ENCODE assay signal across 8 cellular contexts in the genomic region with DNA sequence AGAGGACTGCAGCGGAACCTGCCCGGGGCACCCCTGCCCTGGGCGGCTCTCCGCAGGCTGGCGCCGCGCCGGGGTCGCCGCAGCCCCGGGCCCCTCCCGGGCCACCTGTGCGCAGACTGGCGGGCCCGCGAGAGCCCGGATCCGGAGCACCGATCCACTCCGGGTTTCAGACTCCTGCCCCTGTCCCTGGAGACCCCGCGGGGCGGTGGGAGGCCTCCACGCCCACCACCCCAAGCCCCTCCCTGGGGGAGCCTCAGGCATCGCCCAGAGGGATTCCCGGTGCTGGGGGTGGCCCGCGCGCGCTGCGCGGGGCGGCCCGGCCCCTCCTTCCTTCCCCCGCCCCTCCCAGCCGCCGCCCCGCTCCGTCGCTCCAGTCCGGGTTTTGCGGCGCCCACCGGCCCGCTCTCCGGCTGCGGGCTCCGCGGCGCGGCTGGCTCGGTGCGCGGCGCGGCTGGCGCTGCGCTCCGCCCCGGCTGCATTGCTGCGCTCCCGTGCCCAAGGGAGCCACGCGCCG. TPM values are rescaled to one million over a fixed set of nuclear protein-coding genes. Genes with fewer than 3 reads are reported as not detected.
DNase-seq lines count a peak whose midpoint lies in the region; ATAC-seq and TF ChIP-seq lines count a peak whose summit lies in the region.

Gene UNC5A (plus strand): TSS at position 476 of the 514 bp plus-strand sequence. CDS start 192 bp downstream, outside the sequence.

- H3K4me3 ChIP-seq in AG09309 (ENCODE audit: control insufficient read depth, low read depth, low read length): peak within 1 kb of the TSS; percentile 10
- H3K4me3 ChIP-seq in HEK293 (ENCODE audit: low read depth, low read length): peak within 1 kb of the TSS; percentile 40
- H3K4me3 ChIP-seq in SJSA1: peak within 1 kb of the TSS; percentile 8
- peak within 1 kb of the TSS; percentile 57 for H3K4me3 ChIP-seq in iPS-18c (ENCODE audit: insufficient read depth, low read depth, low read length)

- TF ChIP-seq CTCF in AG09309 (IDR thresholded peaks at IDR 0.05; ENCODE audit: control insufficient read depth, insufficient read depth, low read depth, low read length, missing control alignments) (no peak), HEK293 (tag by site-specific recombination; IDR thresholded peaks at IDR 0.05) (no peak)

- H3K9me3 ChIP-seq in HEK293 (ENCODE audit: control insufficient read depth, insufficient read depth, low read depth, low read length) (no peaks in the 10 kb centered on the region), SJSA1 (replicated peaks) (peaks cover 7% of the 10 kb centered on the region), iPS-18c (ENCODE audit: control insufficient read depth, insufficient read depth, low read length) (no peaks in the 10 kb centered on the region)

- H3K4me1 Mint-ChIP-seq in activated naive CD8-positive, alpha-beta T cell treated with anti-CD3 and anti-CD28 coated beads, Interleukin-2, amount 50 U/mL, for 24 hours: peaks cover 12% of the 10 kb centered on the region

- no peak for ATAC-seq in activated naive CD8-positive, alpha-beta T cell treated with anti-CD3 and anti-CD28 coated beads, Interleukin-2, amount 50 U/mL, for 24 hours
- no peak for ATAC-seq in GM18505 (IDR thresholded peaks at IDR 0.05; ENCODE audit: unreplicated experiment)

- H3K36me3 ChIP-seq in HEK293 (ENCODE audit: control insufficient read depth in 2 of 2, insufficient read depth in 1 of 2, low read length in 2 of 2) (no peaks in the 10 kb centered on the region), SJSA1 (no peaks in the 10 kb centered on the region; the same call in 1 of the 2 replicates)

- no peaks in the 10 kb centered on the region for H3K9me3 Mint-ChIP-seq in activated naive CD8-positive, alpha-beta T cell treated with anti-CD3 and anti-CD28 coated beads, Interleukin-2, amount 50 U/mL, for 24 hours

- peaks cover 70% of the 10 kb centered on the region for H3K27me3 Mint-ChIP-seq in activated naive CD8-positive, alpha-beta T cell treated with anti-CD3 and anti-CD28 coated beads, Interleukin-2, amount 50 U/mL, for 24 hours

- H3K27ac ChIP-seq in HEK293 (ENCODE audit: extremely low read depth, low read depth, low read length) (no peak within 1 kb of the TSS; the same call in 1 of the 2 replicates), SJSA1 (no peak within 1 kb of the TSS)

- no peaks in the 10 kb centered on the region for H3K36me3 Mint-ChIP-seq in activated naive CD8-positive, alpha-beta T cell treated with anti-CD3 and anti-CD28 coated beads, Interleukin-2, amount 50 U/mL, for 24 hours (ENCODE audit: low read depth)

- H3K27ac Mint-ChIP-seq in activated naive CD8-positive, alpha-beta T cell treated with anti-CD3 and anti-CD28 coated beads, Interleukin-2, amount 50 U/mL, for 24 hours: no peak within 1 kb of the TSS

- no peak for TF ChIP-seq POLR2A in GM18505 (IDR thresholded peaks at IDR 0.05; ENCODE audit: borderline replicate concordance, extremely low read depth, insufficient read depth, insufficient read length)

- POLR2A ChIA-PET in HEK293 (lab: Yijun Ruan, JAX): interaction anchor here (1.0 kb wide), 1 partner anchor 149 kb away, joined by 3 read pairs; no protein-coding TSS in a partner anchor

- H3K27me3 ChIP-seq in SJSA1 (replicated peaks): peaks cover 80% of the 10 kb centered on the region

- no peak for DNase-seq in AG09309 (ENCODE audit: low read depth)
- peak in 1 of 2 experiments; percentile 53 for DNase-seq in SJSA1 (ENCODE audit: low read depth in 1 of 2, low spot score in 2 of 2)
- DNase-seq in activated naive CD8-positive, alpha-beta T cell treated with anti-CD3 and anti-CD28 coated beads, Interleukin-2, amount 50 U/mL, for 24 hours: peak; percentile 75
- peak; percentile 55 to 60 for DNase-seq in stimulated activated CD4-positive, alpha-beta T cell treated with anti-CD3 and anti-CD28 coated beads, Interleukin-2, amount 100 ng/mL, for 48 hours
- no peak for DNase-seq in medulla oblongata (ENCODE audit: extremely low spot score)

- CTCF ChIA-PET in HEK293 (lab: Yijun Ruan, JAX): interaction anchor here (0.6 kb wide), 1 partner anchor 108 kb away, joined by 5 read pairs; no protein-coding TSS in a partner anchor

- H3K4me1 ChIP-seq in HEK293 (ENCODE audit: control insufficient read depth, insufficient read depth, low read length) (no peaks in the 10 kb centered on the region), SJSA1 (replicated peaks) (peaks cover 21% of the 10 kb centered on the region)

- peak within 1 kb of the TSS; percentile 70 for H3K4me3 Mint-ChIP-seq in activated naive CD8-positive, alpha-beta T cell treated with anti-CD3 and anti-CD28 coated beads, Interleukin-2, amount 50 U/mL, for 24 hours

TF ChIP-seq in HEK293, 187 proteins besides CTCF, POLR2A, EP300 and RAD21 (continues in another document):
- peak; percentile 49; the same call in 1 of the 2 replicates for TF ChIP-seq SCRT2 (tag by site-specific recombination; IDR thresholded peaks at IDR 0.05)
- TF ChIP-seq, protein P1, sequence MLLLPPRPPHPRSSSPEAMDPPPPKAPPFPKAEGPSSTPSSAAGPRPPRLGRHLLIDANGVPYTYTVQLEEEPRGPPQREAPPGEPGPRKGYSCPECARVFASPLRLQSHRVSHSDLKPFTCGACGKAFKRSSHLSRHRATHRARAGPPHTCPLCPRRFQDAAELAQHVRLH (tag by site-specific recombination; IDR thresholded peaks at IDR 0.05): no peak
- peak; percentile 82 for TF ChIP-seq SP3 (tag by site-specific recombination; IDR thresholded peaks at IDR 0.05)
- peak; percentile 80 for TF ChIP-seq KLF8 (tag by site-specific recombination; IDR thresholded peaks at IDR 0.05)
- TF ChIP-seq, protein P2, sequence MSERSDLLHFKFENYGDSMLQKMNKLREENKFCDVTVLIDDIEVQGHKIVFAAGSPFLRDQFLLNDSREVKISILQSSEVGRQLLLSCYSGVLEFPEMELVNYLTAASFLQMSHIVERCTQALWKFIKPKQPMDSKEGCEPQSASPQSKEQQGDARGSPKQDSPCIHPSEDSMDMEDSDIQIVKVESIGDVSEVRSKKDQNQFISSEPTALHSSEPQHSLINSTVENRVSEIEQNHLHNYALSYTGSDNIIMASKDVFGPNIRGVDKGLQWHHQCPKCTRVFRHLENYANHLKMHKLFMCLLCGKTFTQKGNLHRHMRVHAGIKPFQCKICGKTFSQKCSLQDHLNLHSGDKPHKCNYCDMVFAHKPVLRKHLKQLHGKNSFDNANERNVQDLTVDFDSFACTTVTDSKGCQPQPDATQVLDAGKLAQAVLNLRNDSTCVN (tag by site-specific recombination; optimal IDR thresholded peaks at IDR 0.05): peak; percentile 59
- 0 out of 2 replicates have a peak, but pooled peaks have one; percentile 15 for TF ChIP-seq ZFP69B (tag by site-specific recombination; IDR thresholded peaks at IDR 0.05)
- peak; percentile 55; the same call in 1 of the 2 replicates for TF ChIP-seq EGR2 (tag by site-specific recombination; IDR thresholded peaks at IDR 0.05; ENCODE audit: low read depth)
- TF ChIP-seq KLF7 (tag by site-specific recombination; IDR thresholded peaks at IDR 0.05; ENCODE audit: borderline replicate concordance): peak; percentile 38; the same call in 1 of the 2 replicates
- peak; percentile 12; the same call in 1 of the 2 replicates for TF ChIP-seq GLIS2 (tag by site-specific recombination; IDR thresholded peaks at IDR 0.05)
- no peak for TF ChIP-seq TRIM28 (IDR thresholded peaks at IDR 0.05; ENCODE audit: borderline replicate concordance, low read length)
- TF ChIP-seq, protein P3, sequence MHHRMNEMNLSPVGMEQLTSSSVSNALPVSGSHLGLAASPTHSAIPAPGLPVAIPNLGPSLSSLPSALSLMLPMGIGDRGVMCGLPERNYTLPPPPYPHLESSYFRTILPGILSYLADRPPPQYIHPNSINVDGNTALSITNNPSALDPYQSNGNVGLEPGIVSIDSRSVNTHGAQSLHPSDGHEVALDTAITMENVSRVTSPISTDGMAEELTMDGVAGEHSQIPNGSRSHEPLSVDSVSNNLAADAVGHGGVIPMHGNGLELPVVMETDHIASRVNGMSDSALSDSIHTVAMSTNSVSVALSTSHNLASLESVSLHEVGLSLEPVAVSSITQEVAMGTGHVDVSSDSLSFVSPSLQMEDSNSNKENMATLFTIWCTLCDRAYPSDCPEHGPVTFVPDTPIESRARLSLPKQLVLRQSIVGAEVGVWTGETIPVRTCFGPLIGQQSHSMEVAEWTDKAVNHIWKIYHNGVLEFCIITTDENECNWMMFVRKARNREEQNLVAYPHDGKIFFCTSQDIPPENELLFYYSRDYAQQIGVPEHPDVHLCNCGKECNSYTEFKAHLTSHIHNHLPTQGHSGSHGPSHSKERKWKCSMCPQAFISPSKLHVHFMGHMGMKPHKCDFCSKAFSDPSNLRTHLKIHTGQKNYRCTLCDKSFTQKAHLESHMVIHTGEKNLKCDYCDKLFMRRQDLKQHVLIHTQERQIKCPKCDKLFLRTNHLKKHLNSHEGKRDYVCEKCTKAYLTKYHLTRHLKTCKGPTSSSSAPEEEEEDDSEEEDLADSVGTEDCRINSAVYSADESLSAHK (tag by site-specific recombination; IDR thresholded peaks at IDR 0.05): 0 out of 2 replicates have a peak, but pooled peaks have one; percentile 13
- TF ChIP-seq ZBTB7A (tag by site-specific recombination; IDR thresholded peaks at IDR 0.05; ENCODE audit: low read depth): peak; percentile 62; the same call in 1 of the 2 replicates
- TF ChIP-seq ZXDB (tag by site-specific recombination; IDR thresholded peaks at IDR 0.05): peak; percentile 75; the same call in 1 of the 2 replicates
- peak; percentile 35; the same call in 1 of the 2 replicates for TF ChIP-seq KLF10 (tag by site-specific recombination; IDR thresholded peaks at IDR 0.05)
- TF ChIP-seq ZNF692 (tag by site-specific recombination; IDR thresholded peaks at IDR 0.05): peak; percentile 68
- TF ChIP-seq KLF9 (tag by site-specific recombination; IDR thresholded peaks at IDR 0.05; ENCODE audit: low read depth): peak; percentile 75
- peak; percentile 73 for TF ChIP-seq KLF1 (tag by site-specific recombination; IDR thresholded peaks at IDR 0.05)

RNA-seq across cellular contexts. Expression of gene UNC5A, which starts in this region (rescaled TPM):
- not detected in 2 replicates for total RNA-seq in SJSA1 (2014; rRNA removed; shearing (Covaris generic))

Comparison
In these comparisons a context has a peak if more than half of its experiments do, and no peak if none do; other contexts are left out.
1. DNase-seq: peak in activated naive CD8-positive, alpha-beta T cell treated with anti-CD3 and anti-CD28 coated beads, Interleukin-2, amount 50 U/mL, for 24 hours (single experiment) and stimulated activated CD4-positive, alpha-beta T cell treated with anti-CD3 and anti-CD28 coated beads, Interleukin-2, amount 100 ng/mL, for 48 hours (2 of 2); none in AG09309 (single experiment) and medulla oblongata (single experiment).
2. Peak in every context shown above with its lines, with median percentiles within 50 percentile points of each other: H3K4me3 ChIP-seq.